In genomic region chr5:14108170-14108996, GRCh38 we compare ENCODE assay signal across 8 cellular contexts. TPM values are rescaled to one million over a fixed set of nuclear protein-coding genes. Genes with fewer than 3 reads are reported as not detected.
DNase-seq lines count a peak whose midpoint lies in the region; ATAC-seq, FAIRE-seq and TF ChIP-seq lines count a peak whose summit lies in the region.

No MANE protein-coding gene starts in this region.

- intact Hi-C loops in CD8-positive, alpha-beta T cell (cut with DNase I, micrococcal nuclease): loop anchor here (2.0 kb wide), 2 partner anchors 160 to 540 kb away; no protein-coding TSS in a partner anchor

- no peak overlapping the region for H3K4me3 ChIP-seq in CD8-positive, alpha-beta T cell (ENCODE audit: low read depth, low read length)
- H3K4me3 ChIP-seq in neutrophil (ENCODE audit: low read depth in 1 of 2, low read length in 1 of 2): no peak overlapping the region

- peak in 2 of 7 experiments; percentile 2 to 23 for DNase-seq in CD8-positive, alpha-beta T cell
- DNase-seq in NCI-H187 treated with DMSO at 0.1 percent for 48 hours (lab: John Stamatoyannopoulos, UW) (peak; percentile 45), frontal cortex (ENCODE audit: low spot score in 2 of 2) (peak; percentile 24 to 54), cortex of kidney (lab: John Stamatoyannopoulos, UW) (no peak)
- DNase-seq in activated CD4-positive, alpha-beta memory T cell treated with anti-CD3 and anti-CD28 coated beads, Interleukin-2, amount 10 ng/mL, durations not matched to agents 7 days and 5 days: peak; percentile 30

- no peaks in the 10 kb centered on the region for H3K36me3 Mint-ChIP-seq in CD8-positive, alpha-beta T cell
- no peaks in the 10 kb centered on the region for H3K36me3 Mint-ChIP-seq in activated CD4-positive, alpha-beta memory T cell treated with anti-CD3 and anti-CD28 coated beads, Interleukin-2, amount 10 ng/mL, durations not matched to agents 7 days and 5 days (ENCODE audit: low read depth)

- H3K27me3 Mint-ChIP-seq in CD8-positive, alpha-beta T cell (ENCODE audit: low read depth): peaks cover 15% of the 10 kb centered on the region
- H3K27me3 Mint-ChIP-seq in activated CD4-positive, alpha-beta memory T cell treated with anti-CD3 and anti-CD28 coated beads, Interleukin-2, amount 10 ng/mL, durations not matched to agents 7 days and 5 days: peaks cover 6% of the 10 kb centered on the region

- H3K27ac ChIP-seq in CD8-positive, alpha-beta T cell (ENCODE audit: low read depth, low read length): no peak overlapping the region
- H3K27ac ChIP-seq in neutrophil: no peak overlapping the region

- peak; percentile 52 for ATAC-seq in CD8-positive, alpha-beta T cell
- ATAC-seq in GM18867 (IDR thresholded peaks at IDR 0.05; ENCODE audit: unreplicated experiment) (peak; percentile 79), HG03045 (IDR thresholded peaks at IDR 0.05; ENCODE audit: unreplicated experiment) (peak; percentile 69)

- TF ChIP-seq CTCF in CD8-positive, alpha-beta T cell (IDR thresholded peaks at IDR 0.05): peak; percentile 49
- peak; percentile 58 for TF ChIP-seq CTCF in neutrophil (IDR thresholded peaks at IDR 0.05)

- H3K36me3 ChIP-seq in CD8-positive, alpha-beta T cell (ENCODE audit: insufficient read depth, low read length): no peaks in the 10 kb centered on the region
- no peaks in the 10 kb centered on the region for H3K36me3 ChIP-seq in neutrophil

- H3K27me3 ChIP-seq in CD8-positive, alpha-beta T cell (ENCODE audit: insufficient read depth, low read length): no peaks in the 10 kb centered on the region
- peaks cover 28% of the 10 kb centered on the region for H3K27me3 ChIP-seq in neutrophil

- peaks cover 3% of the 10 kb centered on the region for H3K4me1 Mint-ChIP-seq in CD8-positive, alpha-beta T cell (ENCODE audit: low read depth)
- peaks cover 24% of the 10 kb centered on the region for H3K4me1 Mint-ChIP-seq in activated CD4-positive, alpha-beta memory T cell treated with anti-CD3 and anti-CD28 coated beads, Interleukin-2, amount 10 ng/mL, durations not matched to agents 7 days and 5 days

- no peak overlapping the region for H3K27ac Mint-ChIP-seq in CD8-positive, alpha-beta T cell
- no peak overlapping the region for H3K27ac Mint-ChIP-seq in activated CD4-positive, alpha-beta memory T cell treated with anti-CD3 and anti-CD28 coated beads, Interleukin-2, amount 10 ng/mL, durations not matched to agents 7 days and 5 days

- H3K9me3 ChIP-seq in CD8-positive, alpha-beta T cell (ENCODE audit: low read length): no peaks in the 10 kb centered on the region
- no peaks in the 10 kb centered on the region for H3K9me3 ChIP-seq in neutrophil

- POLR2A ChIA-PET in CD8-positive, alpha-beta T cell (lab: Charles Lee): no interaction called here
- POLR2A ChIA-PET in activated CD4-positive, alpha-beta memory T cell treated with anti-CD3 and anti-CD28 coated beads, Interleukin-2, amount 10 ng/mL, durations not matched to agents 7 days and 5 days (lab: Charles Lee): interaction anchor here (1.1 kb wide), 1 partner anchor 115 kb away, joined by 3 read pairs; no protein-coding TSS in a partner anchor

- CTCF ChIA-PET in CD8-positive, alpha-beta T cell (lab: Charles Lee): interaction anchor here (0.7 to 2.3 kb wide), 6 partner anchors 11 to 236 kb away, joined by 3 to 11 read pairs (median 4); no protein-coding TSS in a partner anchor
- CTCF ChIA-PET in activated CD4-positive, alpha-beta memory T cell treated with anti-CD3 and anti-CD28 coated beads, Interleukin-2, amount 10 ng/mL, durations not matched to agents 7 days and 5 days (lab: Charles Lee): interaction anchor here (1.2 kb wide), 1 partner anchor 164 kb away, joined by 4 read pairs; no protein-coding TSS in a partner anchor

- H3K4me3 Mint-ChIP-seq in CD8-positive, alpha-beta T cell: peak overlapping the region; percentile 29
- H3K4me3 Mint-ChIP-seq in activated CD4-positive, alpha-beta memory T cell treated with anti-CD3 and anti-CD28 coated beads, Interleukin-2, amount 10 ng/mL, durations not matched to agents 7 days and 5 days: no peak overlapping the region

- FAIRE-seq in frontal cortex (lab: Jason Lieb, UNC): no peak

- H3K9me3 Mint-ChIP-seq in CD8-positive, alpha-beta T cell: peaks cover under 1% of the 10 kb centered on the region
- peaks cover 3% of the 10 kb centered on the region for H3K9me3 Mint-ChIP-seq in activated CD4-positive, alpha-beta memory T cell treated with anti-CD3 and anti-CD28 coated beads, Interleukin-2, amount 10 ng/mL, durations not matched to agents 7 days and 5 days

- H3K4me1 ChIP-seq in CD8-positive, alpha-beta T cell (ENCODE audit: insufficient read depth, low read length): no peaks in the 10 kb centered on the region
- no peaks in the 10 kb centered on the region for H3K4me1 ChIP-seq in neutrophil (ENCODE audit: control insufficient read depth in 1 of 2, insufficient read depth in 1 of 2, low read depth in 1 of 2, low read length in 1 of 2)

RNA-seq across cellular contexts. Expression of gene TRIO, which starts 34.8 kb away (rescaled TPM):
- total RNA-seq in CD8-positive, alpha-beta T cell: 1 to 10 TPM; 3.4 to 6.5 TPM
- total RNA-seq in activated CD4-positive, alpha-beta memory T cell treated with anti-CD3 and anti-CD28 coated beads, Interleukin-2, amount 10 ng/mL, durations not matched to agents 7 days and 5 days: 1 to 10 TPM; 8.1 to 8.3 TPM
- 310 TPM for total RNA-seq in frontal cortex

Comparison
In these comparisons a context has a peak if more than half of its experiments do, and no peak if none do; other contexts are left out.
1. RNA of gene TRIO, which starts 34.8 kb away (total RNA-seq): 310 TPM in frontal cortex (single experiment); 8.1 to 8.3 TPM in activated CD4-positive, alpha-beta memory T cell treated with anti-CD3 and anti-CD28 coated beads, Interleukin-2, amount 10 ng/mL, durations not matched to agents 7 days and 5 days and 3.4 to 6.5 TPM in CD8-positive, alpha-beta T cell; every median in the first group is over 10 times any median in the second.
2. Peak in every context shown above with its lines, with median percentiles within 50 percentile points of each other: ATAC-seq.